ENCODE assay signal across 8 cellular contexts in the genomic region with DNA sequence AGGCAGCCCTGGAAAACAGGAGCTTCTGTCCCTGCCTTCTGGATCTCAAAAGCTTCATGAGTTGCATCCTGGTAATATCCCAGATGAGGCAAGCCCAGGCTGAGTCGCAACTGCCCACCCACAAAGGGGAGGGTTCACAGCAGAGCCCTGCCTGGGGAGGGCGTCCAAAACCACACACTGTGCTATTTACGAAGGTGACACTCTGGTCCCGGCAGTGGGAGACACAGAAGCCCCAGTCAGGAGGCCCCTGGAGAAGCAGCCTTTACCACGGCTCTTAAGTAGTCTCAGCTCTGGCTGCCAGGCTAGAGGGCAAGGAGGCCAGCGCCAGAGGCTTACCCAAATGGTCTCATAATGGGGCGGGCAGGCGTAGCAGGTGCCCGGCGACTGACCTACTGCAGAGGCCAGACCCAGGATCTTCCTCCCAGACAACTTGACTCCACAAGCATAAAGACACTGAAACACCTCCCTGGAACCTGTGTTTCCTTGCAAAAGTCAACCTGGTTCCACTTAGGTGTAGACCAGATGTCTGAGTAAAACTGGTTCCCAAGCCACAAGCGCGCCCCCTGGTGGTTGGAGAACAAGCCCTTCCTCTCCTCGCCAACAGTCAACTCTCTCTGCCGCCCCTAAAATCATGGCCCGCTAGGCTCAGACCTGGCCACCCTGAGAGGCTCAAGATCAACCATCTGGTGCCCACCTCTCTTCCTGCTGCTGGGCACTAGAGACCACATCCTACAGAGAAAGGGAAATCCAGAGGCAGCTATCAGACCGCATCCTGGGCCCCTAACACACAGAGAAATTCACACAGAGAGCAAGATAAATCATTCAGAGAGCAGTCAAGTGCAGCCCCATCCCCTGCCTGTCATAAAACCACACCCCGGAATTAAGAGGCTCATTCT. TPM values are rescaled to one million over a fixed set of nuclear protein-coding genes. Genes with fewer than 3 reads are reported as not detected.
DNase-seq lines count a peak whose midpoint lies in the region; ATAC-seq and TF ChIP-seq lines count a peak whose summit lies in the region.

No MANE protein-coding gene starts in this region.

- H2AFZ ChIP-seq in mammary epithelial cell (ENCODE audit: low read depth, low read length): no peak overlapping the region

- dilution Hi-C loops in mammary epithelial cell (cut with HindIII; ENCODE audit: low sequenced_read_pairs): no loop called here

- TF ChIP-seq CTCF in GM12875 (IDR thresholded peaks at IDR 0.05; ENCODE audit: borderline replicate concordance, insufficient read depth, low read depth, low read length) (peak; percentile 91), WI38 (IDR thresholded peaks at IDR 0.05; ENCODE audit: low read depth, low read length) (peak; percentile 84), mammary epithelial cell (conservative IDR thresholded peaks at IDR 0.05 in 1 of 2, IDR thresholded peaks at IDR 0.05 in 1 of 2; ENCODE audit: extremely low read depth in 1 of 2, insufficient read depth in 1 of 2, low read depth in 1 of 2, low read length in 2 of 2) (peak; percentile 67)

- BruUV-seq in mammary epithelial cell (replicated peaks; lab: Mats Ljungman, UMichigan): no TSS peak

- H3K4me2 ChIP-seq in mammary epithelial cell (ENCODE audit: insufficient read depth, low read depth, low read length): no peak overlapping the region

- H4K20me1 ChIP-seq in mammary epithelial cell (ENCODE audit: insufficient read depth, low read length): no peaks in the 10 kb centered on the region

- no peaks in the 10 kb centered on the region for H3K36me3 ChIP-seq in mammary epithelial cell (ENCODE audit: insufficient read depth, low read length)

- in situ Hi-C loops in mammary epithelial cell (cut with MboI; ENCODE audit: low sequenced_read_pairs in 2 of 2): no loop called here

- peaks cover 21% of the 10 kb centered on the region for H3K27me3 ChIP-seq in mammary epithelial cell (ENCODE audit: insufficient read depth, low read length)

- H3K9ac ChIP-seq in mammary epithelial cell (ENCODE audit: insufficient read depth, low read length): no peak overlapping the region

- 46% methylated on average over 14 of the region's 17 CpGs for WGBS in mammary epithelial cell (ENCODE audit: low coverage, missing lambda C conversion rate)

- H3K4me3 ChIP-seq in GM12875 (ENCODE audit: low read depth, low read length): no peak overlapping the region
- no peak overlapping the region for H3K4me3 ChIP-seq in WI38 (ENCODE audit: low read depth, low read length)
- H3K4me3 ChIP-seq in mammary epithelial cell (replicated peaks in 1 of 3; ENCODE audit: insufficient read depth in 1 of 3, low read depth in 2 of 3, low read length in 3 of 3): no peak overlapping the region

- CTCF ChIA-PET in mammary epithelial cell (lab: Charles Lee; ENCODE audit: low non-redundant PET): no interaction called here

- ATAC-seq in GM21447 (IDR thresholded peaks at IDR 0.05; ENCODE audit: unreplicated experiment): no peak

- intact Hi-C loops in mammary epithelial cell (cut with micrococcal nuclease): loop anchor here (1.0 to 5.0 kb wide), 3 partner anchors 262 to 611 kb away; no protein-coding TSS in a partner anchor

- peak; percentile 59 for DNase-seq in 8988T
- peak; percentile 29 for DNase-seq in MV-4-11 (lab: John Stamatoyannopoulos, UW)
- peak; percentile 24 for DNase-seq in mammary epithelial cell
- peak; percentile 66 for DNase-seq in kidney tubule cell (ENCODE audit: low spot score)
- peak; percentile 96 for DNase-seq in stimulated activated CD4-positive, alpha-beta T cell treated with anti-CD3 and anti-CD28 coated beads, Interleukin-1b, Interleukin-23, amount 100 ng/mL, for 4 hours (ENCODE audit: low read depth in 2 of 2)

- H3K79me2 ChIP-seq in mammary epithelial cell (ENCODE audit: insufficient read depth, low read length): no peaks in the 10 kb centered on the region

- H3K4me1 ChIP-seq in mammary epithelial cell (ENCODE audit: insufficient read depth, low read length): peaks cover 10% of the 10 kb centered on the region

- H3K27ac ChIP-seq in mammary epithelial cell (ENCODE audit: insufficient read depth, low read depth, low read length): no peak overlapping the region

- no peaks in the 10 kb centered on the region for H3K9me3 ChIP-seq in mammary epithelial cell (replicated peaks; ENCODE audit: insufficient read depth, low read length)

RNA-seq across cellular contexts. Expression of gene AXIN2, which starts 5.2 kb away (rescaled TPM):
- total RNA-seq in mammary epithelial cell: under 1 TPM; 0.14 to 0.67 TPM
- 0.01 TPM for polyA plus RNA-seq in mammary epithelial cell
- polyA minus RNA-seq in mammary epithelial cell: not detected

Comparison
In these comparisons a context has a peak if more than half of its experiments do, and no peak if none do; other contexts are left out.
1. DNase-seq: peak in every context shown above with its lines; median percentile 96 in stimulated activated CD4-positive, alpha-beta T cell treated with anti-CD3 and anti-CD28 coated beads, Interleukin-1b, Interleukin-23, amount 100 ng/mL, for 4 hours; 66 in kidney tubule cell; 59 in 8988T; 29 in MV-4-11; 24 in mammary epithelial cell.